8 cellular contexts compared by ENCODE assay signal in genomic region chr2:105328281-105329196, GRCh38. TPM values are rescaled to one million over a fixed set of nuclear protein-coding genes. Genes with fewer than 3 reads are reported as not detected.
DNase-seq lines count a peak whose midpoint lies in the region; ATAC-seq and TF ChIP-seq lines count a peak whose summit lies in the region.

No MANE protein-coding gene starts in this region.

- H3K27me3 ChIP-seq in SK-N-SH (ENCODE audit: insufficient read depth): no peaks in the 10 kb centered on the region

- no peaks in the 10 kb centered on the region for H3K9me2 ChIP-seq in SK-N-SH

- TF ChIP-seq RAD21 in SK-N-SH (IDR thresholded peaks at IDR 0.05; ENCODE audit: low read length): no peak

- no peaks in the 10 kb centered on the region for H3K9me3 ChIP-seq in ES-I3 (ENCODE audit: control insufficient read depth, insufficient read depth, low read length)
- H3K9me3 ChIP-seq in SK-N-SH: no peaks in the 10 kb centered on the region

- H3K4me2 ChIP-seq in SK-N-SH: peak overlapping the region; percentile 72

- H3K27me3 Mint-ChIP-seq in chondrocyte (ENCODE audit: low read depth): no peaks in the 10 kb centered on the region

- peak; percentile 24 for ATAC-seq in HG03571 (IDR thresholded peaks at IDR 0.05; ENCODE audit: unreplicated experiment)
- peak; percentile 27 for ATAC-seq in left lobe of liver
- no peak for ATAC-seq in HG03135 (IDR thresholded peaks at IDR 0.05; ENCODE audit: unreplicated experiment)
- ATAC-seq in GM21526 (IDR thresholded peaks at IDR 0.05; ENCODE audit: low FRiP score, unreplicated experiment): no peak

- peak overlapping the region; percentile 82 for H3K4me3 Mint-ChIP-seq in chondrocyte (ENCODE audit: unreplicated experiment)

- no peak for TF ChIP-seq EP300 in SK-N-SH (IDR thresholded peaks at IDR 0.05; ENCODE audit: borderline replicate concordance in 1 of 2, low read depth in 1 of 2, low read length in 1 of 2)

- TF ChIP-seq CTCF in SK-N-SH (IDR thresholded peaks at IDR 0.05) (no peak), chondrocyte (IDR thresholded peaks at IDR 0.05) (no peak)

- H3K79me2 ChIP-seq in SK-N-SH (ENCODE audit: insufficient read depth): peaks cover 35% of the 10 kb centered on the region

- H3K36me3 ChIP-seq in ES-I3 (ENCODE audit: insufficient read depth, low read length) (no peaks in the 10 kb centered on the region), SK-N-SH (replicated peaks in 1 of 2; ENCODE audit: control insufficient read depth in 1 of 2, insufficient read depth in 2 of 2, low read length in 1 of 2) (peaks cover 0 to 3% of the 10 kb centered on the region in 2 experiments)

- peak overlapping the region in 1 of 2 experiments; percentile 80; a peak in 2 of 4 replicates for H3K27ac ChIP-seq in SK-N-SH (ENCODE audit: low read depth in 2 of 2, low read length in 1 of 2)

- H3K36me3 Mint-ChIP-seq in chondrocyte (ENCODE audit: low read depth): no peaks in the 10 kb centered on the region

- H2AFZ ChIP-seq in SK-N-SH (ENCODE audit: low read depth): peak overlapping the region; percentile 56

- 82% methylated on average over 15 of the region's 16 CpGs for WGBS in SK-N-SH (ENCODE audit: low lambda C conversion rate)

- peaks cover 4% of the 10 kb centered on the region for H3F3A ChIP-seq in SK-N-SH (replicated peaks; ENCODE audit: insufficient read depth)

- H3K4me1 ChIP-seq in ES-I3 (ENCODE audit: insufficient read depth, low read length) (peaks cover 21% of the 10 kb centered on the region), SK-N-SH (ENCODE audit: control insufficient read depth in 1 of 2, insufficient read depth in 2 of 2, low read depth in 1 of 2, low read length in 1 of 2) (peaks cover 0 to 15% of the 10 kb centered on the region in 2 experiments)

- peak overlapping the region; percentile 70 for H3K9ac ChIP-seq in ES-I3 (ENCODE audit: low read depth, low read length)
- peak overlapping the region; percentile 42; the same call in 1 of the 2 replicates for H3K9ac ChIP-seq in SK-N-SH

- peak overlapping the region; percentile 56 to 65 for H3K4me3 ChIP-seq in SK-N-SH (ENCODE audit: low read depth in 2 of 2, low read length in 1 of 2)

- H3K4me1 Mint-ChIP-seq in chondrocyte (ENCODE audit: low read depth): peaks cover 52% of the 10 kb centered on the region

- POLR2A ChIA-PET in SK-N-SH (lab: Yijun Ruan, JAX): no interaction called here

- H3K27ac Mint-ChIP-seq in chondrocyte (ENCODE audit: unreplicated experiment): peak overlapping the region; percentile 78

- DNase-seq in SK-N-SH (no peak), chondrocyte (ENCODE audit: low spot score) (no peak), left lobe of liver (ENCODE audit: low spot score) (no peak)
- DNase-seq in stimulated activated CD4-positive, alpha-beta T cell treated with anti-CD3 and anti-CD28 coated beads, Interleukin-4, amount 100 ng/mL, for 4 hours: peak; percentile 5

- no peaks in the 10 kb centered on the region for H3K9me3 Mint-ChIP-seq in chondrocyte (ENCODE audit: low read depth)

- H4K20me1 ChIP-seq in SK-N-SH (ENCODE audit: insufficient read depth): no peaks in the 10 kb centered on the region

- CTCF ChIA-PET in SK-N-SH (lab: Yijun Ruan, JAX): interaction anchor here (0.6 to 1.6 kb wide), 4 partner anchors 10 to 18 kb away, joined by 3 to 4 read pairs (median 3); no protein-coding TSS in a partner anchor

TF ChIP-seq in SK-N-SH, 30 proteins besides CTCF, POLR2A, EP300 and RAD21:
- TF ChIP-seq RCOR1 (IDR thresholded peaks at IDR 0.05; ENCODE audit: low read length): no peak
- TF ChIP-seq MXI1 (IDR thresholded peaks at IDR 0.05; ENCODE audit: low read depth, low read length): peak; percentile 9; the same call in 1 of the 2 replicates
- peak; percentile 32 for TF ChIP-seq CHD2 (IDR thresholded peaks at IDR 0.05; ENCODE audit: low read length, partially characterized antibody)
TF ChIP-seq in SK-N-SH: peak in this region for 2.

RNA-seq across cellular contexts. Expression of gene TGFBRAP1, which starts 1.0 kb away (rescaled TPM):
- polyA plus RNA-seq in SK-N-SH (2012; rRNA removed): 5.7 and 6.6 TPM in 2 replicates
- polyA plus RNA-seq in SK-N-SH (2012; cell fraction: cytosol; rRNA removed): 5.2 and 6.4 TPM in 2 replicates
- polyA plus RNA-seq in SK-N-SH (2012; cell fraction: nucleus; rRNA removed): 8.1 and 8.7 TPM in 2 replicates
- total RNA-seq in chondrocyte (18.3 to 21.4 TPM (median 18.5 TPM) in 3 replicates), left lobe of liver (6.1 TPM)

RNA-seq across cellular contexts. Expression of gene C2orf49, which starts 8.8 kb away (rescaled TPM):
- 7.6 and 8.5 TPM in 2 replicates for polyA plus RNA-seq in SK-N-SH (2012; rRNA removed)
- polyA plus RNA-seq in SK-N-SH (2012; cell fraction: cytosol; rRNA removed): 10.4 and 14.9 TPM in 2 replicates
- 3.8 and 7.8 TPM in 2 replicates for polyA plus RNA-seq in SK-N-SH (2012; cell fraction: nucleus; rRNA removed)
- total RNA-seq in chondrocyte (14.9 to 15.3 TPM (median 14.9 TPM) in 3 replicates), left lobe of liver (5.2 TPM)

Comparison
In these comparisons a context has a peak if more than half of its experiments do, and no peak if none do; other contexts are left out.
1. ATAC-seq: peak in HG03571 (single experiment) and left lobe of liver (single experiment); none in HG03135 (single experiment) and GM21526 (single experiment).
2. DNase-seq: peak in stimulated activated CD4-positive, alpha-beta T cell treated with anti-CD3 and anti-CD28 coated beads, Interleukin-4, amount 100 ng/mL, for 4 hours (2 of 2); none in SK-N-SH (single experiment), chondrocyte (single experiment) and left lobe of liver (single experiment).